In the genomic region with DNA sequence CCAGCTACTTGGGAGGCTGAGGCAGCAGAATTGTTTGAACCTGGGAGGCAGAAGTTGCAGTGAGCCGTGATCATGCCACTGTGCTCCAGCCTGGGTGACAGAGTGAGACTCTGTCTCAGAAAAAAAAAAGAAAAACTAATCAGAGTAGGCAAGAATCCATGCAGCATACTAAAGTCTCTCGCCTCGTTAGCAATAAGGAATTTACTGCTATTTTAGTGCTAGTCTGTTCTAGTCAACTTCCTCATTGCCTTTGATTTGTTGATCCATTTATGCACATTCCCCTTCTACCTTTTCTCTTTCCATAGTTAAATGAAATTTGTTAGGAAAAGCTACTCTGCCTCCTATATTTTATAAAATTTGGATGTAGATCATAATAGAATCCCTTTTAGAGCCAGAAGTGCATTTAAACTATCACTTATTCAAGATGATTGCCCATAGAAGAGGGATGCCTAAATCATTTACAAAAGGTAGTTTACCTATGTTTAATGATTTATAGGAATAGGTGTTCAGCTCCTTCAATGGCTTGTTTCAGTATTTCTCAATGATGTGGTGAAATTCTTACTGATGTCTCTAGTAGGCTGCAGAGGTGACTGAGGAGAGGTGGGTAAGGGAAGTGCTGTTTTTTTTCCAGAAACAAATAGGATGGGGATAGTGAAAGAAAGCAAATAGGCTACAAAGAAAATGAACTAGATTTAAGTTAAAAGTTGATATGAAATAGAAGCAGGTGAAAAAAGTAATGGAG, we compare ENCODE assay signal across 1 cellular context.
TF ChIP-seq lines count a peak whose summit lies in the region.

No MANE protein-coding gene starts in this region.

TF ChIP-seq in GM23338, 12 proteins besides CTCF, POLR2A, EP300 and RAD21:
- TF ChIP-seq ZNF331 (CRISPR knock-in tag; IDR thresholded peaks at IDR 0.05; ENCODE audit: low read depth) (no peak), REST (IDR thresholded peaks at IDR 0.05; ENCODE audit: unreplicated experiment) (no peak), ZNF114 (CRISPR knock-in tag; IDR thresholded peaks at IDR 0.05) (no peak), EZH2phosphoT487 (IDR thresholded peaks at IDR 0.05; ENCODE audit: unreplicated experiment) (no peak), CREB1 (CRISPR knock-in tag; IDR thresholded peaks at IDR 0.05; ENCODE audit: low read depth) (no peak), POLR2AphosphoS5 (IDR thresholded peaks at IDR 0.05; ENCODE audit: low read depth) (no peak), NANOG (IDR thresholded peaks at IDR 0.05; ENCODE audit: borderline replicate concordance) (no peak), STAT1 (IDR thresholded peaks at IDR 0.05; ENCODE audit: unreplicated experiment) (no peak)
- TF ChIP-seq, protein P1, sequence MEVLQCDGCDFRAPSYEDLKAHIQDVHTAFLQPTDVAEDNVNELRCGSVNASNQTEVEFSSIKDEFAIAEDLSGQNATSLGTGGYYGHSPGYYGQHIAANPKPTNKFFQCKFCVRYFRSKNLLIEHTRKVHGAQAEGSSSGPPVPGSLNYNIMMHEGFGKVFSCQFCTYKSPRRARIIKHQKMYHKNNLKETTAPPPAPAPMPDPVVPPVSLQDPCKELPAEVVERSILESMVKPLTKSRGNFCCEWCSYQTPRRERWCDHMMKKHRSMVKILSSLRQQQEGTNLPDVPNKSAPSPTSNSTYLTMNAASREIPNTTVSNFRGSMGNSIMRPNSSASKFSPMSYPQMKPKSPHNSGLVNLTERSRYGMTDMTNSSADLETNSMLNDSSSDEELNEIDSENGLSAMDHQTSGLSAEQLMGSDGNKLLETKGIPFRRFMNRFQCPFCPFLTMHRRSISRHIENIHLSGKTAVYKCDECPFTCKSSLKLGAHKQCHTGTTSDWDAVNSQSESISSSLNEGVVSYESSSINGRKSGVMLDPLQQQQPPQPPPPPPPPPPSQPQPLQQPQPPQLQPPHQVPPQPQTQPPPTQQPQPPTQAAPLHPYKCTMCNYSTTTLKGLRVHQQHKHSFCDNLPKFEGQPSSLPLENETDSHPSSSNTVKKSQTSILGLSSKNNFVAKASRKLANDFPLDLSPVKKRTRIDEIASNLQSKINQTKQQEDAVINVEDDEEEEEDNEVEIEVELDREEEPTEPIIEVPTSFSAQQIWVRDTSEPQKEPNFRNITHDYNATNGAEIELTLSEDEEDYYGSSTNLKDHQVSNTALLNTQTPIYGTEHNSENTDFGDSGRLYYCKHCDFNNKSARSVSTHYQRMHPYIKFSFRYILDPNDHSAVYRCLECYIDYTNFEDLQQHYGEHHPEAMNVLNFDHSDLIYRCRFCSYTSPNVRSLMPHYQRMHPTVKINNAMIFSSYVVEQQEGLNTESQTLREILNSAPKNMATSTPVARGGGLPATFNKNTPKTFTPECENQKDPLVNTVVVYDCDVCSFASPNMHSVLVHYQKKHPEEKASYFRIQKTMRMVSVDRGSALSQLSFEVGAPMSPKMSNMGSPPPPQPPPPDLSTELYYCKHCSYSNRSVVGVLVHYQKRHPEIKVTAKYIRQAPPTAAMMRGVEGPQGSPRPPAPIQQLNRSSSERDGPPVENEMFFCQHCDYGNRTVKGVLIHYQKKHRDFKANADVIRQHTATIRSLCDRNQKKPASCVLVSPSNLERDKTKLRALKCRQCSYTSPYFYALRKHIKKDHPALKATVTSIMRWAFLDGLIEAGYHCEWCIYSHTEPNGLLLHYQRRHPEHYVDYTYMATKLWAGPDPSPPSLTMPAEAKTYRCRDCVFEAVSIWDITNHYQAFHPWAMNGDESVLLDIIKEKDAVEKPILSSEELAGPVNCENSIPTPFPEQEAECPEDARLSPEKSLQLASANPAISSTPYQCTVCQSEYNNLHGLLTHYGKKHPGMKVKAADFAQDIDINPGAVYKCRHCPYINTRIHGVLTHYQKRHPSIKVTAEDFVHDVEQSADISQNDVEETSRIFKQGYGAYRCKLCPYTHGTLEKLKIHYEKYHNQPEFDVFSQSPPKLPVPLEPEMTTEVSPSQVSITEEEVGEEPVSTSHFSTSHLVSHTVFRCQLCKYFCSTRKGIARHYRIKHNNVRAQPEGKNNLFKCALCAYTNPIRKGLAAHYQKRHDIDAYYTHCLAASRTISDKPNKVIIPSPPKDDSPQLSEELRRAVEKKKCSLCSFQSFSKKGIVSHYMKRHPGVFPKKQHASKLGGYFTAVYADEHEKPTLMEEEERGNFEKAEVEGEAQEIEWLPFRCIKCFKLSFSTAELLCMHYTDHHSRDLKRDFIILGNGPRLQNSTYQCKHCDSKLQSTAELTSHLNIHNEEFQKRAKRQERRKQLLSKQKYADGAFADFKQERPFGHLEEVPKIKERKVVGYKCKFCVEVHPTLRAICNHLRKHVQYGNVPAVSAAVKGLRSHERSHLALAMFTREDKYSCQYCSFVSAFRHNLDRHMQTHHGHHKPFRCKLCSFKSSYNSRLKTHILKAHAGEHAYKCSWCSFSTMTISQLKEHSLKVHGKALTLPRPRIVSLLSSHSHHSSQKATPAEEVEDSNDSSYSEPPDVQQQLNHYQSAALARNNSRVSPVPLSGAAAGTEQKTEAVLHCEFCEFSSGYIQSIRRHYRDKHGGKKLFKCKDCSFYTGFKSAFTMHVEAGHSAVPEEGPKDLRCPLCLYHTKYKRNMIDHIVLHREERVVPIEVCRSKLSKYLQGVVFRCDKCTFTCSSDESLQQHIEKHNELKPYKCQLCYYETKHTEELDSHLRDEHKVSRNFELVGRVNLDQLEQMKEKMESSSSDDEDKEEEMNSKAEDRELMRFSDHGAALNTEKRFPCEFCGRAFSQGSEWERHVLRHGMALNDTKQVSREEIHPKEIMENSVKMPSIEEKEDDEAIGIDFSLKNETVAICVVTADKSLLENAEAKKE (CRISPR knock-in tag; IDR thresholded peaks at IDR 0.05): no peak
- TF ChIP-seq, protein P2, sequence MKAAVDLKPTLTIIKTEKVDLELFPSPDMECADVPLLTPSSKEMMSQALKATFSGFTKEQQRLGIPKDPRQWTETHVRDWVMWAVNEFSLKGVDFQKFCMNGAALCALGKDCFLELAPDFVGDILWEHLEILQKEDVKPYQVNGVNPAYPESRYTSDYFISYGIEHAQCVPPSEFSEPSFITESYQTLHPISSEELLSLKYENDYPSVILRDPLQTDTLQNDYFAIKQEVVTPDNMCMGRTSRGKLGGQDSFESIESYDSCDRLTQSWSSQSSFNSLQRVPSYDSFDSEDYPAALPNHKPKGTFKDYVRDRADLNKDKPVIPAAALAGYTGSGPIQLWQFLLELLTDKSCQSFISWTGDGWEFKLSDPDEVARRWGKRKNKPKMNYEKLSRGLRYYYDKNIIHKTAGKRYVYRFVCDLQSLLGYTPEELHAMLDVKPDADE (IDR thresholded peaks at IDR 0.05): no peak
TF ChIP-seq in GM23338: peak in this region for 0.
